Comparison of ENCODE assay signal across 8 cellular contexts in the genomic region with DNA sequence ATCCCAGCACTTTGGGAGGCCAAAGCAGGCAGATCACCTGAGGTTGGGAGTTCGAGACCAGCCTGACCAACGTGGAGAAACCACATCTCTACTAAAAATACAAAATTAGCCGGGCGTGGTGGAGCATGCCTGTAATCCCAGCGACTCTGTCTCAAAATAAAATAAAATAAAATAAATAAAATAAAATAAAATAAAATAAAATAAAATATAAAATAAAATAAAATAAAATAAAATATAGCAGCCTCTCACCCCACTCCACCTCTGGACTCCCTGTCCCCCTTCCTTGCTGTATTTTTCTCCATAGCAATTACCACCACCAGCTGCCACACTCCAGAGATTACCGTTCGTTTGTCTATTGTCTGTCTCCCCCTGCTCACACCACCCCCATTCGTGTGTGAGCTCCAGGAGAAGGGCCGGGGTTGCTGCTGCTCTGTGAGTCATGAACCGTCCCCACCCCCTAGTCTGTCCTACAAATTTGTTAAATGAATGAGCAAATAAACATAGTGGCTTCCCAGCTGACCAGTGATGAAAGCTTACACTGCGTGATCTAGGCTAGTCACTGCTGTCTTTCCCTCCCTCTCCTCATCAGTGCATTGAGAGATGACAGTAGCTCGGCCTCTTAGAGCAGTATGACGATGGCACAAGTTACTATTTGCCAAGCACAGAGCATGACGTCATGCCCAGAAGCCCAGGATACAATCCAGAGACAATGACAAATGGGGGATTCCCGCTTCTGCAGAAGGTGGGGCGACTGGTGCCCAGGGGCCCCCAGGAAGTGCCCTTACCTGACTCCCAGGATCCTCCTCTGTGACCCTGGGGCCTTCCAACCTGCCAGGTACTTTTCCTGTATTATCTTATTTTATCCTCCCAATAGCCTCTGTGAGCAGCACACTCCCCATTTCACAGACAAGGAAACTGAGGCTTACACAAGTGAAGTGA. TPM values are rescaled to one million over a fixed set of nuclear protein-coding genes. Genes with fewer than 3 reads are reported as not detected.
DNase-seq lines count a peak whose midpoint lies in the region; ATAC-seq, FAIRE-seq and TF ChIP-seq lines count a peak whose summit lies in the region.

No MANE protein-coding gene starts in this region.

- no peak for TF ChIP-seq CTCF in left ventricle myocardium inferior (IDR thresholded peaks at IDR 0.05; ENCODE audit: borderline replicate concordance)
- no peak for TF ChIP-seq CTCF in endothelial cell of umbilical vein (IDR thresholded peaks at IDR 0.05; ENCODE audit: extremely low read depth in 1 of 2, insufficient read depth in 1 of 2, low read depth in 1 of 2, low read length in 2 of 2)

- H4K20me1 ChIP-seq in endothelial cell of umbilical vein (replicated peaks; ENCODE audit: control insufficient read depth, extremely low read depth, insufficient read depth, low read length), result no peaks in the 10 kb centered on the region

- intact Hi-C loops in left ventricle myocardium inferior (cut with micrococcal nuclease), result no loop called here
- intact Hi-C loops in Right ventricle myocardium superior (cut with DNase I), result no loop called here
- intact Hi-C loops in endothelial cell of umbilical vein (cut with micrococcal nuclease), result loop anchor here (1.0 kb wide), 2 partner anchors 8 to 17 kb away; a partner anchor contains a TSS

- H2AFZ ChIP-seq in endothelial cell of umbilical vein (ENCODE audit: low read depth, low read length), result no peak overlapping the region

- peak overlapping the region; percentile 18 for H3K27ac ChIP-seq in left ventricle myocardium inferior (replicated peaks)
- H3K27ac ChIP-seq in endothelial cell of umbilical vein (ENCODE audit: insufficient read depth, low read depth, low read length), result peak overlapping the region; percentile 68

- no peak for DNase-seq in left ventricle myocardium inferior
- no peak for DNase-seq in Right ventricle myocardium superior
- DNase-seq in NCI-H774 (lab: John Stamatoyannopoulos, UW), result peak; percentile 41
- peak; percentile 88 for DNase-seq in endothelial cell of umbilical vein (ENCODE audit: low read depth, low spot score)
- DNase-seq in pulmonary artery endothelial cell (ENCODE audit: low read depth, low spot score), result peak; percentile 69
- DNase-seq in activated CD4-positive, CD25-positive, alpha-beta regulatory T cell treated with anti-CD3 and anti-CD28 coated beads, Interleukin-2, amount 50 U/mL, for 72 hours, result no peak
- no peak for DNase-seq in activated CD4-positive, alpha-beta T cell treated with anti-CD3 and anti-CD28 coated beads, Interleukin-2, amount 50 U/mL, for 1 hour

- H3K9me3 ChIP-seq in left ventricle myocardium inferior (replicated peaks) (no peaks in the 10 kb centered on the region), endothelial cell of umbilical vein (replicated peaks; ENCODE audit: control insufficient read depth, insufficient read depth, low read length) (no peaks in the 10 kb centered on the region)

- CTCF ChIA-PET in endothelial cell of umbilical vein (lab: Charles Lee), result interaction anchor here (0.7 to 2.2 kb wide), 7 partner anchors 8 to 85 kb away, joined by 3 to 13 read pairs (median 4); no protein-coding TSS in a partner anchor

- H3K79me2 ChIP-seq in endothelial cell of umbilical vein (ENCODE audit: control insufficient read depth, insufficient read depth, low read length), result no peaks in the 10 kb centered on the region

- TF ChIP-seq POLR2A in endothelial cell of umbilical vein (IDR thresholded peaks at IDR 0.05; ENCODE audit: low read depth, low read length), result no peak

- H3K4me3 ChIP-seq in left ventricle myocardium inferior (no peak overlapping the region), endothelial cell of umbilical vein (replicated peaks in 1 of 3; ENCODE audit: insufficient read depth in 1 of 3, low read depth in 1 of 3, low read length in 3 of 3) (no peak overlapping the region)

- H3K9me1 ChIP-seq in endothelial cell of umbilical vein (replicated peaks; ENCODE audit: control insufficient read depth, extremely low read depth, insufficient read depth, low read length), result no peaks in the 10 kb centered on the region

- H3K36me3 ChIP-seq in left ventricle myocardium inferior, result no peaks in the 10 kb centered on the region
- no peaks in the 10 kb centered on the region for H3K36me3 ChIP-seq in endothelial cell of umbilical vein (ENCODE audit: control insufficient read depth in 2 of 2, extremely low read depth in 1 of 2, insufficient read depth in 2 of 2, low read length in 2 of 2)

- H3K4me2 ChIP-seq in endothelial cell of umbilical vein (ENCODE audit: insufficient read depth, low read length), result peak overlapping the region; percentile 9

- peak overlapping the region; percentile 4 for H3K9ac ChIP-seq in endothelial cell of umbilical vein (replicated peaks; ENCODE audit: extremely low read depth, insufficient read depth, low read length)

- POLR2A ChIA-PET in endothelial cell of umbilical vein (lab: Charles Lee), result interaction anchor here (0.6 to 1.4 kb wide), 4 partner anchors 8 to 108 kb away, joined by 3 to 5 read pairs (median 3); no protein-coding TSS in a partner anchor

- FAIRE-seq in endothelial cell of umbilical vein (lab: Jason Lieb, UNC), result peak; percentile 94

- no TSS peak for BruUV-seq in endothelial cell of umbilical vein (replicated peaks; lab: Mats Ljungman, UMichigan)

- dilution Hi-C loops in endothelial cell of umbilical vein (cut with MboI; ENCODE audit: extremely low pct_ligation_motif_present, low sequenced_read_pairs), result no loop called here

- H3K4me1 ChIP-seq in left ventricle myocardium inferior (peaks cover 31% of the 10 kb centered on the region), endothelial cell of umbilical vein (ENCODE audit: control insufficient read depth, extremely low read depth, insufficient read depth, low read length) (peaks cover 15% of the 10 kb centered on the region)

- H3K27me3 ChIP-seq in left ventricle myocardium inferior (ENCODE audit: low read depth), result no peaks in the 10 kb centered on the region
- no peaks in the 10 kb centered on the region for H3K27me3 ChIP-seq in endothelial cell of umbilical vein (ENCODE audit: control insufficient read depth in 2 of 2, insufficient read depth in 2 of 2, low read length in 2 of 2)

- no peak for ATAC-seq in Right ventricle myocardium superior (ENCODE audit: poor library complexity)
- no peak for ATAC-seq in GM19395 (IDR thresholded peaks at IDR 0.05; ENCODE audit: unreplicated experiment)

TF ChIP-seq in endothelial cell of umbilical vein, 7 proteins besides CTCF, POLR2A, EP300 and RAD21:
- no peak for TF ChIP-seq EZH2 (IDR thresholded peaks at IDR 0.05; ENCODE audit: borderline replicate concordance, low read depth, low read length, severe bottlenecking)
- TF ChIP-seq MYC (IDR thresholded peaks at IDR 0.05; ENCODE audit: low read depth, low read length), result no peak
- TF ChIP-seq POLR2AphosphoS5 (IDR thresholded peaks at IDR 0.05; ENCODE audit: insufficient read depth, low read depth, low read length), result peak; percentile 35
- TF ChIP-seq, protein P1, sequence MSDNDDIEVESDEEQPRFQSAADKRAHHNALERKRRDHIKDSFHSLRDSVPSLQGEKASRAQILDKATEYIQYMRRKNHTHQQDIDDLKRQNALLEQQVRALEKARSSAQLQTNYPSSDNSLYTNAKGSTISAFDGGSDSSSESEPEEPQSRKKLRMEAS (IDR thresholded peaks at IDR 0.05; ENCODE audit: insufficient read depth, insufficient read length), result no peak
- TF ChIP-seq JUN (IDR thresholded peaks at IDR 0.05; ENCODE audit: borderline replicate concordance, insufficient read depth, insufficient read length, low read depth), result peak; percentile 29
- peak; percentile 81 for TF ChIP-seq FOS (IDR thresholded peaks at IDR 0.05; ENCODE audit: borderline replicate concordance, insufficient read depth, low read length)
- TF ChIP-seq GATA2 (IDR thresholded peaks at IDR 0.05; ENCODE audit: insufficient read depth, insufficient read length, low read depth, low read length), result no peak
TF ChIP-seq in endothelial cell of umbilical vein: peak in this region for 3.

RNA-seq across cellular contexts. Expression of a gene that starts 8.3 kb away (rescaled TPM):
- total RNA-seq in left ventricle myocardium inferior, result 9.6 TPM
- 7.3 TPM for total RNA-seq in Right ventricle myocardium superior
- total RNA-seq in endothelial cell of umbilical vein, result 125 and 141 TPM in 2 replicates
- 147 and 169 TPM in 2 replicates for polyA plus RNA-seq in endothelial cell of umbilical vein
- polyA plus RNA-seq in endothelial cell of umbilical vein (2011; cell fraction: cytosol; rRNA removed), result 95.2 and 120 TPM in 2 replicates
- 126 and 152 TPM in 2 replicates for polyA plus RNA-seq in endothelial cell of umbilical vein (2011; cell fraction: nucleus; rRNA removed)
- polyA plus RNA-seq in endothelial cell of umbilical vein (2012), result 107 and 115 TPM in 2 replicates
- polyA minus RNA-seq in endothelial cell of umbilical vein, result 132 and 164 TPM in 2 replicates
- polyA minus RNA-seq in endothelial cell of umbilical vein (2011; cell fraction: cytosol; rRNA and poly(A)+ RNA removed), result 42.6 TPM
- 47.6 and 68.5 TPM in 2 replicates for polyA minus RNA-seq in endothelial cell of umbilical vein (2011; cell fraction: nucleus; rRNA and poly(A)+ RNA removed)
- total RNA-seq in pulmonary artery endothelial cell, result 103 and 130 TPM in 2 replicates

RNA-seq across cellular contexts. Expression of a gene that starts 48.3 kb away (rescaled TPM):
- total RNA-seq in left ventricle myocardium inferior (2.2 TPM), Right ventricle myocardium superior (1.8 TPM), endothelial cell of umbilical vein (6.2 and 9.2 TPM in 2 replicates), pulmonary artery endothelial cell (4.0 TPM in 2 replicates)
- polyA plus RNA-seq in endothelial cell of umbilical vein, result 8.0 and 8.4 TPM in 2 replicates
- polyA plus RNA-seq in endothelial cell of umbilical vein (2011; cell fraction: cytosol; rRNA removed), result 5.3 and 7.7 TPM in 2 replicates
- polyA plus RNA-seq in endothelial cell of umbilical vein (2011; cell fraction: nucleus; rRNA removed), result 24.0 and 24.6 TPM in 2 replicates
- 4.1 and 6.9 TPM in 2 replicates for polyA plus RNA-seq in endothelial cell of umbilical vein (2012)
- 4.1 and 5.0 TPM in 2 replicates for polyA minus RNA-seq in endothelial cell of umbilical vein
- 8.6 TPM for polyA minus RNA-seq in endothelial cell of umbilical vein (2011; cell fraction: cytosol; rRNA and poly(A)+ RNA removed)
- polyA minus RNA-seq in endothelial cell of umbilical vein (2011; cell fraction: nucleus; rRNA and poly(A)+ RNA removed), result 1.9 and 3.3 TPM in 2 replicates

Comparison
In these comparisons a context has a peak if more than half of its experiments do, and no peak if none do; other contexts are left out.
1. DNase-seq: peak in NCI-H774 (single experiment), endothelial cell of umbilical vein (single experiment) and pulmonary artery endothelial cell (single experiment); none in left ventricle myocardium inferior (single experiment), Right ventricle myocardium superior (single experiment), activated CD4-positive, CD25-positive, alpha-beta regulatory T cell treated with anti-CD3 and anti-CD28 coated beads, Interleukin-2, amount 50 U/mL, for 72 hours (single experiment) and activated CD4-positive, alpha-beta T cell treated with anti-CD3 and anti-CD28 coated beads, Interleukin-2, amount 50 U/mL, for 1 hour (single experiment).